ENCODE assay signal across 17 cellular contexts in the genomic region with DNA sequence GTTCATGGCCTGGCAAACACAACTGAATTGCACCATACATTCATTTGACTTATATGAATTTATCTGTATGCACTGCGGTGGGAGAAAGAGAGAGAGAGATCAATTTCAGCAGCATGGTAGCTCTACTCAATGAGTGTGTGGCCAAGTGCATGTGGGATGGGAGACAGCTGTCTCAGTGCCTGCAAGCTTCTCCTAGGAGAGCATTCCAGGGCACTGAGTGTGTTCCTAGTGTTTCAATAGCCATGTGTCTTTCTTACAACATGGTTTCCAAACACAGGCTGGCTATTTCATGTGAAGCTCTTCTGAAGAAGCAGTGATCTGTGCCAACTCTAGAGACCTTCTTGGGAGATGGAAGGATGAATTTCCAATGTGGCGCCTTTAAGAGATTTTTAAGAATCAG. TPM values are rescaled to one million over a fixed set of nuclear protein-coding genes. Genes with fewer than 3 reads are reported as not detected.
DNase-seq lines count a peak whose midpoint lies in the region; FAIRE-seq lines count a peak whose summit lies in the region.
"Had no signal": no experiment of that assay in that cellular context is flagged by ENCODE, and none has a peak within 500 bp of the region (broad histone marks: within the 10 kb centered on the region; RNA-seq: fewer than 3 reads in every experiment).

No MANE protein-coding gene starts in this region.

- DNase-seq in EL (peak; percentile 33), SJCRH30 (peak; percentile 45 to 47), fibroblast of peridontal ligament (ENCODE audit: extremely low read depth) (peak; percentile 65), renal cortical epithelial cell (ENCODE audit: low read depth) (peak; percentile 58), NCI-H128 (lab: John Stamatoyannopoulos, UW; ENCODE audit: unreplicated experiment) (no peak), urothelium cell line (ENCODE audit: low spot score) (no peak), NCI-H2196 (lab: John Stamatoyannopoulos, UW; ENCODE audit: unreplicated experiment) (no peak)
- no peak for DNase-seq in activated CD8-positive, alpha-beta memory T cell treated with anti-CD3 and anti-CD28 coated beads, Interleukin-2, amount 50 U/mL, for 4 hours
- DNase-seq: activated CD8-positive, alpha-beta memory T cell treated with anti-CD3 and anti-CD28 coated beads for 24 hours; activated effector memory CD4-positive, alpha-beta T cell treated with Interleukin-2 at 50 U/mL for 16 hours; aorta; MV-4-11; naive thymus-derived CD8-positive, alpha-beta T cell; NCI-H748 treated with DMSO at 0.1 percent for 48 hours; Peyer's patch had no signal

- H3K27me3 ChIP-seq in SJCRH30, result no peaks in the 10 kb centered on the region
- H3K27me3 ChIP-seq: Peyer's patch had no signal

- H3K4me3 ChIP-seq in SJCRH30, result no peak overlapping the region
- H3K4me3 ChIP-seq: Peyer's patch had no signal

- no peaks in the 10 kb centered on the region for H3K9me3 ChIP-seq in SJCRH30 (replicated peaks)
- H3K9me3 ChIP-seq: Peyer's patch had no signal

- H3K36me3 ChIP-seq in SJCRH30, result no peaks in the 10 kb centered on the region
- H3K36me3 ChIP-seq: Peyer's patch had no signal

- FAIRE-seq in urothelium cell line (lab: Jason Lieb, UNC), result no peak

- H3K4me1 ChIP-seq in SJCRH30, result 0 out of 2 replicates have a peak, but pooled peaks cover 2% of the 10 kb centered on the region
- H3K4me1 ChIP-seq: Peyer's patch had no signal

- no peak overlapping the region for H3K27ac ChIP-seq in SJCRH30
- H3K27ac ChIP-seq: C4-2B, Peyer's patch, VCaP had no signal

RNA-seq across cellular contexts. Expression of gene NEK5, which starts 43.5 kb away (rescaled TPM):
- not detected in 2 replicates for total RNA-seq in SJCRH30 (2014; rRNA removed; shearing (Covaris generic))
- 0.17 and 1.4 TPM in 2 replicates for total RNA-seq in renal cortical epithelial cell
- total RNA-seq: naive thymus-derived CD8-positive, alpha-beta T cell had no signal

Comparison
In these comparisons a context has a peak if more than half of its experiments do, and no peak if none do; other contexts are left out.
1. DNase-seq: peak in EL (single experiment), SJCRH30 (2 of 2), fibroblast of peridontal ligament (single experiment) and renal cortical epithelial cell (single experiment); none in NCI-H128 (single experiment), urothelium cell line (single experiment), activated CD8-positive, alpha-beta memory T cell treated with anti-CD3 and anti-CD28 coated beads, Interleukin-2, amount 50 U/mL, for 4 hours (single experiment) and NCI-H2196 (single experiment).